ENCODE assay signal across 8 cellular contexts in the genomic region with DNA sequence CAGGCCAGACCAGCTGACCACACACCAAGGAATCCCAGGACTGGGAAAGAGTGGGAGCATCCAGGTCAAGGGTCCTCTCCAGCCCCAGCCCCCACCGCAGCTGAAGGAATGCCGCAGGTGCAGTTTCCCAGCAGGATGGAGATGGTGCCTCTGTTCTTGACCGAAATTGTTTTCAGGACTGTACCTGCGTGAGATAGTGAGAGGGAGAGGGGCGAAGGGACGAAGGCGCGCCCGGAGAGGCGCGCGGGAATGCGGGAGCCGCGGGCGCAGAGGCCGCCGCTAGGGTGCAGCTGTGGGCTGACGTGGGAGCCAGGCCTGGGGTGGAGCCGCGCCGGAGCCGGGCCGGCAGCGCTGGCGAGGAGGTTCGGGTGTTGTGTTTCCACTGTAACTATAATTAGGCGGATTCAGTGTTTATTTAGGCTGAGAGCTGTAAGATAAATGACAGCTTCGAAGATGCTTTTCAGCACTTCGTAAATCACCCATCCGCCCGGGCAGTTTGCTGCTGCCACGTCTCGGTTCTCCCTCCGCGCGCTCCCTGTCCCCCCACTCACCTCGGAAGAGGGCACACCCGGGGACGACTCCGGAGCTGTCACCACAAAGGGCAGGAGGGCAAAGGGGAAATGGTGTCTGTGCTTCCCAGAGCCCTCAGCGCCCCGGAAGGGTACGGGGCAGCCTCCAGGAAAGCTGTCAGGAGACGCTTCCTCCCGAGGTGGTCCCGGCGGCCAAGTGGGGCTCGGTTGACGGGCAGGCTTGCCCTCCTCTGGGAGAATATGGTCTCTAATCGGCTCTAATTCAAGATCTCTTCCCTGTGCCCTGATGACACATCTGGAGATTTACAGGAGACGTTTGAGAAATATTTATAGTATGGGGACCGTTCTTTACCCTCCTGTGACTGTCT. TPM values are rescaled to one million over a fixed set of nuclear protein-coding genes. Genes with fewer than 3 reads are reported as not detected.
DNase-seq lines count a peak whose midpoint lies in the region; ATAC-seq and TF ChIP-seq lines count a peak whose summit lies in the region.

No MANE protein-coding gene starts in this region.

- intact Hi-C loops in activated naive CD4-positive, alpha-beta T cell treated with anti-CD3 and anti-CD28 coated beads for 36 hours (cut with micrococcal nuclease): loop anchor here (5.0 kb wide), 2 partner anchors 50 to 155 kb away; no protein-coding TSS in a partner anchor
- intact Hi-C loops in cardiac septum (cut with DNase I): loop anchor here (2.0 to 5.0 kb wide), 2 partner anchors 45 to 96 kb away; no protein-coding TSS in a partner anchor
- intact Hi-C loops in psoas muscle (cut with DNase I): loop anchor here in 1 of 2 donors (5.0 kb wide), 1 partner anchor 50 kb away; no protein-coding TSS in a partner anchor
- intact Hi-C loops in vagina (cut with DNase I): no loop called here

- peak overlapping the region; percentile 45 for H3K4me3 Mint-ChIP-seq in activated naive CD4-positive, alpha-beta T cell treated with anti-CD3 and anti-CD28 coated beads for 36 hours

- H3K4me1 ChIP-seq in SJSA1 (replicated peaks) (peaks cover 29% of the 10 kb centered on the region), psoas muscle (peaks cover 6% of the 10 kb centered on the region), vagina (peaks cover 12% of the 10 kb centered on the region)

- ATAC-seq in psoas muscle: peak; percentile 95 to 100 (median 98)

- DNase-seq in GM06990 (ENCODE audit: extremely low read depth, insufficient read length): peak; percentile 71
- peak in 53 of 76 experiments; percentile 5 to 68 (median 40) for DNase-seq in HUDEP-2 (lab: John Stamatoyannopoulos, UW; ENCODE audit: unreplicated experiment in 76 of 76)
- DNase-seq in SJSA1 (ENCODE audit: low read depth in 1 of 2, low spot score in 2 of 2): peak; percentile 60 to 69
- DNase-seq in activated naive CD4-positive, alpha-beta T cell treated with anti-CD3 and anti-CD28 coated beads for 36 hours: peak; percentile 74
- DNase-seq in cardiac septum (ENCODE audit: low spot score): peak; percentile 79
- peak; percentile 76 to 90 for DNase-seq in psoas muscle
- no peak for DNase-seq in vagina (ENCODE audit: extremely low spot score in 2 of 2)
- DNase-seq in SKM-1 (lab: John Stamatoyannopoulos, UW; ENCODE audit: unreplicated experiment): no peak

- H3K4me1 Mint-ChIP-seq in activated naive CD4-positive, alpha-beta T cell treated with anti-CD3 and anti-CD28 coated beads for 36 hours (ENCODE audit: low read depth): peaks cover 19% of the 10 kb centered on the region

- no peak overlapping the region for H3K27ac ChIP-seq in SJSA1
- H3K27ac ChIP-seq in psoas muscle: no peak overlapping the region
- H3K27ac ChIP-seq in vagina: no peak overlapping the region

- CTCF ChIA-PET in activated naive CD4-positive, alpha-beta T cell treated with anti-CD3 and anti-CD28 coated beads for 36 hours (lab: Charles Lee): interaction anchor here (0.6 to 3.0 kb wide), 23 partner anchors 10 to 412 kb away, joined by 3 to 24 read pairs (median 4); a partner anchor contains a TSS

- H3K27me3 Mint-ChIP-seq in activated naive CD4-positive, alpha-beta T cell treated with anti-CD3 and anti-CD28 coated beads for 36 hours (ENCODE audit: low read depth): peaks cover 13% of the 10 kb centered on the region

- H3K27me3 ChIP-seq in GM06990 (replicated peaks; ENCODE audit: control insufficient read depth, insufficient read depth, low read length) (no peaks in the 10 kb centered on the region), SJSA1 (replicated peaks) (no peaks in the 10 kb centered on the region), psoas muscle (ENCODE audit: insufficient read depth in 3 of 3, low read length in 2 of 3) (peaks cover 0 to 12% (median 2%) of the 10 kb centered on the region in 3 donors), vagina (no peaks in the 10 kb centered on the region)

- H3K36me3 Mint-ChIP-seq in activated naive CD4-positive, alpha-beta T cell treated with anti-CD3 and anti-CD28 coated beads for 36 hours (ENCODE audit: low read depth): no peaks in the 10 kb centered on the region

- H3K9me3 Mint-ChIP-seq in activated naive CD4-positive, alpha-beta T cell treated with anti-CD3 and anti-CD28 coated beads for 36 hours: no peaks in the 10 kb centered on the region

- 6 to 9% (median 6%) methylated on average over 53 of the region's 53 CpGs for WGBS in psoas muscle, 3 donors

- H3K36me3 ChIP-seq in GM06990 (ENCODE audit: control insufficient read depth, insufficient read depth, low read length): no peaks in the 10 kb centered on the region
- no peaks in the 10 kb centered on the region for H3K36me3 ChIP-seq in SJSA1
- no peaks in the 10 kb centered on the region for H3K36me3 ChIP-seq in psoas muscle (ENCODE audit: insufficient read depth in 1 of 2, low read depth in 1 of 2)
- no peaks in the 10 kb centered on the region for H3K36me3 ChIP-seq in vagina

- no peak for TF ChIP-seq POLR2A in vagina (IDR thresholded peaks at IDR 0.05)

- peak overlapping the region; percentile 55 for H3K4me3 ChIP-seq in GM06990 (replicated peaks; ENCODE audit: low read depth, low read length)
- peak overlapping the region; percentile 16 for H3K4me3 ChIP-seq in SJSA1
- peak overlapping the region; percentile 40 for H3K4me3 ChIP-seq in psoas muscle
- peak overlapping the region; percentile 10 to 19 for H3K4me3 ChIP-seq in vagina

- no peak overlapping the region for H3K27ac Mint-ChIP-seq in activated naive CD4-positive, alpha-beta T cell treated with anti-CD3 and anti-CD28 coated beads for 36 hours

- H3K9me3 ChIP-seq in SJSA1 (replicated peaks): no peaks in the 10 kb centered on the region
- H3K9me3 ChIP-seq in psoas muscle: no peaks in the 10 kb centered on the region
- H3K9me3 ChIP-seq in vagina: no peaks in the 10 kb centered on the region

- peak; percentile 79 for TF ChIP-seq CTCF in GM06990 (IDR thresholded peaks at IDR 0.05; ENCODE audit: insufficient read depth, low read length, poor library complexity, severe bottlenecking)
- TF ChIP-seq CTCF in psoas muscle (IDR thresholded peaks at IDR 0.05): peak; percentile 89
- peak; percentile 68 to 77 (median 70) for TF ChIP-seq CTCF in vagina (IDR thresholded peaks at IDR 0.05)

RNA-seq across cellular contexts. Expression of a gene that starts 38.2 kb away (rescaled TPM):
- not detected in 2 replicates for total RNA-seq in SJSA1 (2014; rRNA removed; shearing (Covaris generic))
- not detected for total RNA-seq in activated naive CD4-positive, alpha-beta T cell treated with anti-CD3 and anti-CD28 coated beads for 36 hours
- total RNA-seq in cardiac septum (not detected), psoas muscle (not detected), vagina (not detected)
- not detected for polyA plus RNA-seq in psoas muscle

RNA-seq across cellular contexts. Expression of a gene that starts 52.3 kb away (rescaled TPM):
- 4.2 and 10.5 TPM in 2 replicates for total RNA-seq in SJSA1 (2014; rRNA removed; shearing (Covaris generic))
- total RNA-seq in activated naive CD4-positive, alpha-beta T cell treated with anti-CD3 and anti-CD28 coated beads for 36 hours: 10 to 100 TPM; 15.6 to 18.2 TPM
- total RNA-seq in cardiac septum (4.9 TPM), psoas muscle (10 to 100 TPM in 1 of 4 donors, 1 to 10 TPM in 3; 3.1 to 12.9 (median 6.5) TPM), vagina (14.2 TPM)
- polyA plus RNA-seq in psoas muscle: 1 to 10 TPM; 4.6 to 5.0 (median 5.0) TPM

Comparison
In these comparisons a context has a peak if more than half of its experiments do, and no peak if none do; other contexts are left out.
1. DNase-seq: peak in GM06990 (single experiment), HUDEP-2 (53 of 76), SJSA1 (2 of 2), activated naive CD4-positive, alpha-beta T cell treated with anti-CD3 and anti-CD28 coated beads for 36 hours (single experiment), cardiac septum (single experiment) and psoas muscle (2 of 2); none in vagina (0 of 2) and SKM-1 (single experiment).
2. Peak in every context shown above with its lines, with median percentiles within 50 percentile points of each other: H3K4me3 ChIP-seq and CTCF ChIP-seq.